23 cellular contexts compared by ENCODE assay signal in the genomic region with DNA sequence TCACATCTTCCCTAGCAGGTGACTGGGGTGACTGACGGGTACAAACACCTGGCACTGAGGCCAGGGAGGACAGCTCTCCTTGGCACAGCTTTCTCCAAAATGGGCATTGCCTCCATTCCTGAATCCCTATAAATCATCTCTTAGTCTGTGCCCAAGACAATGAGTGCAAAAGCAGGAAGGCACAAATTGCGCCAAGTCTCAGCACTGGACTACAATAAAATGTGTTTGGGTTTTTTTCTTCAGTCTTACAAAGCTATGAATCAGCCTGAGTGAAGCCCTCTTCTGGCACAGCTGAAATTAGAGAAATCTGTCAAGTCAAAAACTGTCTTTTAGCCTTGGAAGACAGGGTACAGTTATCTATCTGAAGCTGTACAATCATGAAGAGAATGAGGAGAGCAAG.
A peak's percentile ranks its signal among the peaks of the same experiment; 100 is the strongest.
DNase-seq lines count a peak whose midpoint lies in the region; ATAC-seq, FAIRE-seq and TF ChIP-seq lines count a peak whose summit lies in the region.
"Had no signal": no experiment of that assay in that cellular context is flagged by ENCODE, and none has a peak within 500 bp of the region (broad histone marks: within the 10 kb centered on the region; RNA-seq: fewer than 3 reads in every experiment).

No MANE protein-coding gene starts in this region.

- H3K4me1 Mint-ChIP-seq in GM23338 (peaks cover 23% of the 10 kb centered on the region), type B pancreatic cell (ENCODE audit: unreplicated experiment) (peaks cover 12% of the 10 kb centered on the region)

- H2AFZ ChIP-seq in GM23338: no peak overlapping the region

- TF ChIP-seq POLR2A in adrenal gland (IDR thresholded peaks at IDR 0.05): no peak

- H3K27ac ChIP-seq in GM23338 (ENCODE audit: low read depth): no peak overlapping the region
- H3K27ac ChIP-seq in adrenal gland: no peak overlapping the region
- H3K27ac ChIP-seq: A549, SK-N-MC had no signal

- FAIRE-seq in urothelium cell line (lab: Jason Lieb, UNC): peak; percentile 9
- no peak for FAIRE-seq in RCC 7860 (lab: Jason Lieb, UNC)
- FAIRE-seq: A549, D721Med, GM19239, H54, HepG2 had no signal

- no peaks in the 10 kb centered on the region for H3K79me2 ChIP-seq in GM23338 (replicated peaks; ENCODE audit: insufficient read depth)

- no peak for TF ChIP-seq CTCF in GM23338 (conservative IDR thresholded peaks at IDR 0.05; ENCODE audit: low read depth in 2 of 2)
- TF ChIP-seq CTCF in adrenal gland (IDR thresholded peaks at IDR 0.05): no peak
- no peak for TF ChIP-seq CTCF in fibroblast of mammary gland (conservative IDR thresholded peaks at IDR 0.05; ENCODE audit: control insufficient read depth, insufficient read depth, low read depth, low read length)
- no peak for TF ChIP-seq CTCF in type B pancreatic cell (conservative IDR thresholded peaks at IDR 0.05)

- DNase-seq in GM23338 (ENCODE audit: low spot score): no peak
- DNase-seq in adrenal gland: peak in 4 of 7 donors; percentile 25 to 65 (median 44)
- peak; percentile 23 for DNase-seq in fibroblast of mammary gland (ENCODE audit: low read depth)
- DNase-seq in urothelium cell line (ENCODE audit: low spot score): no peak
- no peak for DNase-seq in type B pancreatic cell (ENCODE audit: extremely low spot score, unreplicated experiment)
- no peak for DNase-seq in RCC 7860 (ENCODE audit: low spot score)
- DNase-seq: BE2C, DMS53, KBM-7, NCI-H1092 treated with DMSO at 0.1 percent for 48 hours, NCI-H146, NCI-H2029 treated with DMSO at 0.1 percent for 48 hours, NCI-H2171 treated with DMSO at 0.1 percent for 48 hours, NCI-H526, RPMI8226, SHP77 had no signal

- H3K27ac Mint-ChIP-seq in GM23338: 0 out of 2 replicates have a peak overlapping the region, but pooled peaks have one; percentile 14
- H3K27ac Mint-ChIP-seq in type B pancreatic cell: no peak overlapping the region

- no peaks in the 10 kb centered on the region for H3K9me2 ChIP-seq in GM23338 (ENCODE audit: insufficient read depth)

- H3K27me3 ChIP-seq in GM23338 (ENCODE audit: insufficient read depth): no peaks in the 10 kb centered on the region
- H3K27me3 ChIP-seq in adrenal gland: no peaks in the 10 kb centered on the region
- H3K27me3 ChIP-seq: BE2C had no signal

- H3K9me3 Mint-ChIP-seq in GM23338: no peaks in the 10 kb centered on the region
- H3K9me3 Mint-ChIP-seq in type B pancreatic cell: no peaks in the 10 kb centered on the region

- H3K9me3 ChIP-seq in adrenal gland (replicated peaks in 1 of 3): no peaks in the 10 kb centered on the region
- H3K9me3 ChIP-seq: A549, BE2C had no signal

- WGBS in adrenal gland, 4 donors: 48 to 55% (median 53%) methylated on average over 2 of the region's 2 CpGs

- H3K36me3 Mint-ChIP-seq in GM23338 (ENCODE audit: low read depth) (no peaks in the 10 kb centered on the region), type B pancreatic cell (no peaks in the 10 kb centered on the region)

- no peak for ATAC-seq in GM23338
- no peak for ATAC-seq in GM19452 (IDR thresholded peaks at IDR 0.05; ENCODE audit: unreplicated experiment)
- ATAC-seq: A549, HepG2 had no signal

- no peaks in the 10 kb centered on the region for H4K20me1 ChIP-seq in GM23338 (replicated peaks; ENCODE audit: insufficient read depth)

- H3K27me3 Mint-ChIP-seq in GM23338 (ENCODE audit: insufficient read depth, low read depth, poor library complexity) (no peaks in the 10 kb centered on the region), type B pancreatic cell (no peaks in the 10 kb centered on the region)

- H3F3A ChIP-seq in GM23338 (replicated peaks; ENCODE audit: low read depth): no peaks in the 10 kb centered on the region

- no peak overlapping the region for H3K4me3 Mint-ChIP-seq in GM23338
- H3K4me3 Mint-ChIP-seq in type B pancreatic cell: no peak overlapping the region

- H3K36me3 ChIP-seq in GM23338 (ENCODE audit: insufficient read depth): no peaks in the 10 kb centered on the region
- H3K36me3 ChIP-seq in adrenal gland (replicated peaks in 1 of 2): no peaks in the 10 kb centered on the region
- H3K36me3 ChIP-seq: BE2C had no signal

- H3K4me1 ChIP-seq in GM23338 (ENCODE audit: insufficient read depth) (no peaks in the 10 kb centered on the region; the same call in 1 of the 2 replicates), adrenal gland (replicated peaks in 1 of 2) (peaks cover 7 to 16% of the 10 kb centered on the region in 2 donors)
- H3K4me1 ChIP-seq: A549, BE2C had no signal

- H3K4me3 ChIP-seq in GM23338: no peak overlapping the region
- H3K4me3 ChIP-seq in adrenal gland: no peak overlapping the region
- H3K4me3 ChIP-seq in fibroblast of mammary gland (ENCODE audit: control insufficient read depth, low read depth, low read length): no peak overlapping the region
- H3K4me3 ChIP-seq: A549, SK-N-MC had no signal

- intact Hi-C loops in adrenal gland (cut with DNase I): no loop called here

- H3K4me2 ChIP-seq in GM23338: no peak overlapping the region
- H3K4me2 ChIP-seq: A549 had no signal

TF ChIP-seq in GM23338, 12 proteins besides CTCF, POLR2A, EP300 and RAD21:
- TF ChIP-seq, protein P1, sequence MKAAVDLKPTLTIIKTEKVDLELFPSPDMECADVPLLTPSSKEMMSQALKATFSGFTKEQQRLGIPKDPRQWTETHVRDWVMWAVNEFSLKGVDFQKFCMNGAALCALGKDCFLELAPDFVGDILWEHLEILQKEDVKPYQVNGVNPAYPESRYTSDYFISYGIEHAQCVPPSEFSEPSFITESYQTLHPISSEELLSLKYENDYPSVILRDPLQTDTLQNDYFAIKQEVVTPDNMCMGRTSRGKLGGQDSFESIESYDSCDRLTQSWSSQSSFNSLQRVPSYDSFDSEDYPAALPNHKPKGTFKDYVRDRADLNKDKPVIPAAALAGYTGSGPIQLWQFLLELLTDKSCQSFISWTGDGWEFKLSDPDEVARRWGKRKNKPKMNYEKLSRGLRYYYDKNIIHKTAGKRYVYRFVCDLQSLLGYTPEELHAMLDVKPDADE (IDR thresholded peaks at IDR 0.05): no peak
- TF ChIP-seq NANOG (IDR thresholded peaks at IDR 0.05; ENCODE audit: borderline replicate concordance) (no peak), POLR2AphosphoS5 (IDR thresholded peaks at IDR 0.05; ENCODE audit: low read depth) (no peak)

Comparison
In these comparisons a context has a peak if more than half of its experiments do, and no peak if none do; other contexts are left out.
1. DNase-seq: peak in adrenal gland (4 of 7) and fibroblast of mammary gland (single experiment); none in GM23338 (single experiment), urothelium cell line (single experiment), type B pancreatic cell (single experiment) and RCC 7860 (single experiment).